Comparison of ENCODE assay signal across 8 cellular contexts in genomic region chr13:91017669-91018053, GRCh38.
A peak's percentile ranks its signal among the peaks of the same experiment; 100 is the strongest.
DNase-seq lines count a peak whose midpoint lies in the region; ATAC-seq lines count a peak whose summit lies in the region.

No MANE protein-coding gene starts in this region.

- intact Hi-C loops in cardiac septum (cut with DNase I): no loop called here

- peak; percentile 27 for ATAC-seq in GM18868 (IDR thresholded peaks at IDR 0.05; ENCODE audit: unreplicated experiment)
- ATAC-seq in HG02571 (IDR thresholded peaks at IDR 0.05; ENCODE audit: unreplicated experiment): peak; percentile 15

- DNase-seq in NOMO-1 (lab: John Stamatoyannopoulos, UW; ENCODE audit: unreplicated experiment in 2 of 2) (peak; percentile 70 to 83), islet precursor cell (peak; percentile 62), NCI-H2196 (lab: John Stamatoyannopoulos, UW; ENCODE audit: unreplicated experiment) (no peak), NCI-H1105 treated with DMSO at 0.1 percent for 48 hours (lab: John Stamatoyannopoulos, UW) (no peak), cardiac septum (ENCODE audit: low spot score) (no peak), SKM-1 (lab: John Stamatoyannopoulos, UW; ENCODE audit: unreplicated experiment) (no peak)

Comparison
In these comparisons a context has a peak if more than half of its experiments do, and no peak if none do; other contexts are left out.
1. DNase-seq: peak in NOMO-1 (2 of 2) and islet precursor cell (single experiment); none in NCI-H2196 (single experiment), NCI-H1105 treated with DMSO at 0.1 percent for 48 hours (single experiment), cardiac septum (single experiment) and SKM-1 (single experiment).